20 cellular contexts compared by ENCODE assay signal in the genomic region with DNA sequence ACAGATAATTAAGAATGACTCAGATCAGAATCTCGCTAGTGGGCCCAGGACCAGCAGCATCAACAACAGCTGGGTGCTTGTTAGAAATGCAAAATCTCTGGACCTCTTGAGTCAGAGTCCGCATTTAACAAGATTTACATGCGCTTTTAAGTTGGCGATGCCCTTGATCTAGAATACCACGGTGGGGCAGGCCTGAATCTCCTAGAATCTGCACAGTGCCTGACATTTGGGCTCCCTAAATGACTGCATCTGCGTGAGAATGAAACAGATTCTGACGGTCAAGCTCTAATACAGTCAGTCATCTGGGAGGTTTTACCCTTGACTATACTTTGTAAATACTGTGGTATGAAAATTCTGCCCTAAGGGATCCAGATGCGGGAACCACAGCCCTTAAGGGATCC. TPM values are rescaled to one million over a fixed set of nuclear protein-coding genes. Genes with fewer than 3 reads are reported as not detected.
DNase-seq lines count a peak whose midpoint lies in the region; ATAC-seq, FAIRE-seq and TF ChIP-seq lines count a peak whose summit lies in the region.
"Had no signal": no experiment of that assay in that cellular context is flagged by ENCODE, and none has a peak within 500 bp of the region (broad histone marks: within the 10 kb centered on the region; RNA-seq: fewer than 3 reads in every experiment).

No MANE protein-coding gene starts in this region.

- H3K4me3 ChIP-seq in CD8-positive, alpha-beta T cell (ENCODE audit: low read depth, low read length): no peak overlapping the region
- no peak overlapping the region for H3K4me3 ChIP-seq in sigmoid colon
- H3K4me3 ChIP-seq: SK-N-MC had no signal

- no peak for TF ChIP-seq EP300 in sigmoid colon (IDR thresholded peaks at IDR 0.05)

- no peaks in the 10 kb centered on the region for H3K27me3 Mint-ChIP-seq in effector memory CD8-positive, alpha-beta T cell
- no peaks in the 10 kb centered on the region for H3K27me3 Mint-ChIP-seq in CD8-positive, alpha-beta T cell (ENCODE audit: low read depth)
- H3K27me3 Mint-ChIP-seq: activated naive CD8-positive, alpha-beta T cell had no signal

- no peaks in the 10 kb centered on the region for H3K4me1 Mint-ChIP-seq in effector memory CD8-positive, alpha-beta T cell (ENCODE audit: low read depth in 2 of 2)
- no peaks in the 10 kb centered on the region for H3K4me1 Mint-ChIP-seq in CD8-positive, alpha-beta T cell (ENCODE audit: low read depth)

- TF ChIP-seq CTCF in CD8-positive, alpha-beta T cell (IDR thresholded peaks at IDR 0.05): no peak
- TF ChIP-seq CTCF in sigmoid colon (IDR thresholded peaks at IDR 0.05): no peak

- CTCF ChIA-PET in CD8-positive, alpha-beta T cell (lab: Charles Lee): interaction anchor here (0.7 to 11.8 kb wide), 42 partner anchors 8 to 318 kb away, joined by 3 to 272 read pairs (median 5); a partner anchor contains a TSS

- WGBS in sigmoid colon, 2 donors: 78 to 91% methylated on average over 8 of the region's 8 CpGs

- peak overlapping the region; percentile 8 to 30 for H3K27ac Mint-ChIP-seq in effector memory CD8-positive, alpha-beta T cell
- no peak overlapping the region for H3K27ac Mint-ChIP-seq in CD8-positive, alpha-beta T cell

- peaks cover 48% of the 10 kb centered on the region for H3K36me3 ChIP-seq in CD8-positive, alpha-beta T cell (ENCODE audit: insufficient read depth, low read length)
- peaks cover 8 to 82% (median 35%) of the 10 kb centered on the region in 4 donors for H3K36me3 ChIP-seq in sigmoid colon

- ATAC-seq in HG02852 (IDR thresholded peaks at IDR 0.05; ENCODE audit: unreplicated experiment): peak; percentile 69
- no peak for ATAC-seq in effector memory CD8-positive, alpha-beta T cell (replicated peaks)
- ATAC-seq in CD8-positive, alpha-beta T cell: no peak

- no peaks in the 10 kb centered on the region for H3K27me3 ChIP-seq in CD8-positive, alpha-beta T cell (ENCODE audit: insufficient read depth, low read length)
- no peaks in the 10 kb centered on the region for H3K27me3 ChIP-seq in sigmoid colon

- peak; percentile 12 for FAIRE-seq in GM18507 (lab: Jason Lieb, UNC)
- FAIRE-seq: G401.6, urothelium cell line had no signal

- no peak overlapping the region for H3K4me3 Mint-ChIP-seq in effector memory CD8-positive, alpha-beta T cell
- H3K4me3 Mint-ChIP-seq in CD8-positive, alpha-beta T cell: no peak overlapping the region
- H3K4me3 Mint-ChIP-seq: activated naive CD8-positive, alpha-beta T cell had no signal

- no peaks in the 10 kb centered on the region for H3K9me3 ChIP-seq in CD8-positive, alpha-beta T cell (ENCODE audit: low read length)
- H3K9me3 ChIP-seq in sigmoid colon: no peaks in the 10 kb centered on the region

- intact Hi-C loops in CD8-positive, alpha-beta T cell (cut with DNase I, micrococcal nuclease): loop anchor here in 1 of 2 experiments (2.0 kb wide), 1 partner anchor 126 kb away; no protein-coding TSS in a partner anchor
- intact Hi-C loops in sigmoid colon (cut with DNase I): loop anchor here (5.0 kb wide), 2 partner anchors 125 to 315 kb away; no protein-coding TSS in a partner anchor

- H3K4me1 ChIP-seq in CD8-positive, alpha-beta T cell (ENCODE audit: insufficient read depth, low read length): no peaks in the 10 kb centered on the region
- H3K4me1 ChIP-seq in sigmoid colon: no peaks in the 10 kb centered on the region

- peak; percentile 15 for DNase-seq in AG08395 (ENCODE audit: low spot score)
- no peak for DNase-seq in GM18507 (ENCODE audit: extremely low spot score, insufficient read length, low read depth)
- DNase-seq in effector memory CD8-positive, alpha-beta T cell: no peak
- DNase-seq in CD8-positive, alpha-beta T cell: no peak
- no peak for DNase-seq in sigmoid colon
- DNase-seq in anterior cingulate cortex (lab: John Stamatoyannopoulos, UW): no peak
- DNase-seq in LoVo (ENCODE audit: low spot score): no peak
- DNase-seq: activated CD4-positive, alpha-beta T cell treated with anti-CD3 and anti-CD28 coated beads, Interleukin-2, amount 50 U/mL, for 48 hours; activated T-cell treated with anti-CD3 and anti-CD28 coated beads, Interleukin-2, amount 50 U/mL, for 48 hours; COR-L47; islet precursor cell; mesenchymal stem cell; NCI-H187 treated with DMSO at 0.1 percent for 48 hours; NCI-H510A; OCI-M1 had no signal

- peaks cover 33% of the 10 kb centered on the region for H3K36me3 Mint-ChIP-seq in effector memory CD8-positive, alpha-beta T cell (ENCODE audit: insufficient read depth)
- H3K36me3 Mint-ChIP-seq in CD8-positive, alpha-beta T cell: peaks cover 80% of the 10 kb centered on the region
- H3K36me3 Mint-ChIP-seq: activated naive CD8-positive, alpha-beta T cell had no signal

- no peak for TF ChIP-seq POLR2A in sigmoid colon (IDR thresholded peaks at IDR 0.05)

- POLR2A ChIA-PET in CD8-positive, alpha-beta T cell (lab: Charles Lee): interaction anchor here (0.7 to 2.1 kb wide), 4 partner anchors 18 to 184 kb away, joined by 3 to 6 read pairs (median 4); a partner anchor contains a TSS

- no peak overlapping the region for H3K27ac ChIP-seq in CD8-positive, alpha-beta T cell (ENCODE audit: low read depth, low read length)
- no peak overlapping the region for H3K27ac ChIP-seq in sigmoid colon
- H3K27ac ChIP-seq: SK-N-MC had no signal

- no peaks in the 10 kb centered on the region for H3K9me3 Mint-ChIP-seq in effector memory CD8-positive, alpha-beta T cell
- no peaks in the 10 kb centered on the region for H3K9me3 Mint-ChIP-seq in CD8-positive, alpha-beta T cell

RNA-seq across cellular contexts. Expression of a gene that starts 17.2 kb away (rescaled TPM):
- 10 to 100 TPM; 14.0 to 15.9 TPM for total RNA-seq in CD8-positive, alpha-beta T cell
- 10 to 100 TPM; 19.8 to 28.5 (median 23.2) TPM for total RNA-seq in sigmoid colon
- 10 to 100 TPM in 1 of 3 donors, 1 to 10 TPM in 2; 6.9 to 18.1 (median 8.4) TPM for polyA plus RNA-seq in sigmoid colon

RNA-seq across cellular contexts. Expression of a gene that starts 20.5 kb away (rescaled TPM):
- 10 to 100 TPM; 36.8 to 41.7 TPM for total RNA-seq in CD8-positive, alpha-beta T cell
- total RNA-seq in sigmoid colon: 10 to 100 TPM; 11.4 to 46.3 (median 14.8) TPM
- polyA plus RNA-seq in sigmoid colon: 1 to 10 TPM; 1.8 to 7.9 (median 2.3) TPM

RNA-seq across cellular contexts. Expression of a gene that starts 42.5 kb away (rescaled TPM):
- 10 to 100 TPM; 70.5 to 95.3 TPM for total RNA-seq in CD8-positive, alpha-beta T cell
- total RNA-seq in sigmoid colon: 100 to 1,000 TPM in 2 of 4 donors, 10 to 100 TPM in 2; 88.9 to 112 (median 98.5) TPM
- polyA plus RNA-seq in sigmoid colon: 10 to 100 TPM; 22.2 to 39.4 (median 27.0) TPM

RNA-seq across cellular contexts. Expression of a gene that starts 57.5 kb away (rescaled TPM):
- total RNA-seq in CD8-positive, alpha-beta T cell: under 1 TPM; 0.52 to 0.67 TPM
- under 1 TPM in 1 of 4 donors, not detected in 3; 0.36 TPM for total RNA-seq in sigmoid colon
- under 1 TPM in 1 of 3 donors, not detected in 2; 0.19 TPM for polyA plus RNA-seq in sigmoid colon
